Comparison of ENCODE assay signal across 15 cellular contexts in genomic region chr6:53263915-53264314, GRCh38.
A peak's percentile ranks its signal among the peaks of the same experiment; 100 is the strongest.
DNase-seq lines count a peak whose midpoint lies in the region; ATAC-seq and TF ChIP-seq lines count a peak whose summit lies in the region.
"Had no signal": no experiment of that assay in that cellular context is flagged by ENCODE, and none has a peak within 500 bp of the region (broad histone marks: within the 10 kb centered on the region; RNA-seq: fewer than 3 reads in every experiment).

No MANE protein-coding gene starts in this region.

- peaks cover under 1 to 6% (median 2%) of the 10 kb centered on the region in 7 donors for H3K9me3 Mint-ChIP-seq in naive B cell
- H3K9me3 Mint-ChIP-seq in CD4-positive, alpha-beta memory T cell = no peaks in the 10 kb centered on the region

- no peaks in the 10 kb centered on the region for H3K27me3 Mint-ChIP-seq in naive B cell
- no peaks in the 10 kb centered on the region for H3K27me3 Mint-ChIP-seq in CD4-positive, alpha-beta memory T cell
- H3K27me3 Mint-ChIP-seq: stimulated activated naive B cell treated with anti-CD40 and anti-IgM and Interleukin-4, amounts not matched to agents 10 μg/mL and 1 μg/mL and 100 μg/mL, for 72 hours had no signal

- intact Hi-C loops in psoas muscle (cut with DNase I) (no loop called here), testis (cut with DNase I; ENCODE audit: low total_unique reads) (no loop called here)
- intact Hi-C loops in CD4-positive, alpha-beta memory T cell (cut with micrococcal nuclease) = no loop called here

- DNase-seq in AG09309 (ENCODE audit: low read depth) = peak; percentile 16
- DNase-seq in GM04503 (ENCODE audit: low read depth) = peak; percentile 55
- DNase-seq in cerebellum (ENCODE audit: low spot score) = peak; percentile 27
- no peak for DNase-seq in naive B cell
- DNase-seq in NCI-H2196 (lab: John Stamatoyannopoulos, UW; ENCODE audit: unreplicated experiment) = no peak
- DNase-seq in psoas muscle = no peak
- DNase-seq in CD4-positive, alpha-beta memory T cell = no peak
- DNase-seq in testis = no peak
- DNase-seq: activated T-cell treated with anti-CD3 and anti-CD28 coated beads, Interleukin-2, amount 50 U/mL, for 1 hour; body of pancreas; NCI-H1694 treated with DMSO at 0.1 percent for 48 hours; posterior cingulate gyrus; stimulated activated naive B cell treated with anti-CD40 and anti-IgM and Interleukin-4, amounts not matched to agents 10 μg/mL and 1 μg/mL and 100 μg/mL, for 72 hours had no signal

- peak overlapping the region; percentile 61 to 78 (median 66) for H3K27ac Mint-ChIP-seq in naive B cell
- H3K27ac Mint-ChIP-seq in CD4-positive, alpha-beta memory T cell = peak overlapping the region in 3 of 7 donors; percentile 5 to 68 (median 59)

- H3K36me3 ChIP-seq in psoas muscle (ENCODE audit: insufficient read depth in 1 of 2, low read depth in 1 of 2) = peaks cover 0 to 8% of the 10 kb centered on the region in 2 donors
- peaks cover 59% of the 10 kb centered on the region for H3K36me3 ChIP-seq in CD4-positive, alpha-beta memory T cell (ENCODE audit: insufficient read depth, low read length)
- H3K36me3 ChIP-seq in testis (ENCODE audit: low read depth, missing control alignments) = no peaks in the 10 kb centered on the region

- no peak for TF ChIP-seq POLR2A in testis (IDR thresholded peaks at IDR 0.05)

- no peaks in the 10 kb centered on the region for H3K27me3 ChIP-seq in psoas muscle (ENCODE audit: insufficient read depth in 3 of 3, low read length in 2 of 3)
- H3K27me3 ChIP-seq in CD4-positive, alpha-beta memory T cell (ENCODE audit: insufficient read depth, low read length) = no peaks in the 10 kb centered on the region
- H3K27me3 ChIP-seq in testis = no peaks in the 10 kb centered on the region
- H3K27me3 ChIP-seq: body of pancreas had no signal

- H3K36me3 Mint-ChIP-seq in naive B cell = peaks cover 68 to 76% of the 10 kb centered on the region in 2 donors
- peaks cover 66 to 81% of the 10 kb centered on the region in 2 donors for H3K36me3 Mint-ChIP-seq in CD4-positive, alpha-beta memory T cell

- POLR2A ChIA-PET in CD4-positive, alpha-beta memory T cell (lab: Charles Lee; ENCODE audit: partially characterized antibody) = interaction anchor here (1.6 kb wide), 1 partner anchor 12 kb away, joined by 3 read pairs; no protein-coding TSS in a partner anchor

- H3K27ac ChIP-seq in psoas muscle (no peak overlapping the region), testis (no peak overlapping the region)
- H3K27ac ChIP-seq in CD4-positive, alpha-beta memory T cell (ENCODE audit: low read depth, low read length) = no peak overlapping the region
- H3K27ac ChIP-seq: body of pancreas, epithelial cell of prostate, KMS-11 had no signal

- H3K4me3 Mint-ChIP-seq in naive B cell = peak overlapping the region in 4 of 8 donors; percentile 37 to 66 (median 53)
- no peak overlapping the region for H3K4me3 Mint-ChIP-seq in CD4-positive, alpha-beta memory T cell
- H3K4me3 Mint-ChIP-seq: stimulated activated naive B cell treated with anti-CD40 and anti-IgM and Interleukin-4, amounts not matched to agents 10 μg/mL and 1 μg/mL and 100 μg/mL, for 72 hours had no signal

- no peaks in the 10 kb centered on the region for H3K9me3 ChIP-seq in psoas muscle
- no peaks in the 10 kb centered on the region for H3K9me3 ChIP-seq in CD4-positive, alpha-beta memory T cell (ENCODE audit: control insufficient read depth in 1 of 2, low read length in 2 of 2)
- H3K9me3 ChIP-seq in testis = no peaks in the 10 kb centered on the region
- H3K9me3 ChIP-seq: body of pancreas had no signal

- H3K4me1 ChIP-seq in psoas muscle (peaks cover 3% of the 10 kb centered on the region), testis (peaks cover 5% of the 10 kb centered on the region)
- no peaks in the 10 kb centered on the region for H3K4me1 ChIP-seq in CD4-positive, alpha-beta memory T cell (ENCODE audit: insufficient read depth, low read length)

- CTCF ChIA-PET in CD4-positive, alpha-beta memory T cell (lab: Charles Lee; ENCODE audit: partially characterized antibody) = interaction anchor here (1.0 to 1.1 kb wide), 3 partner anchors 10 to 27 kb away, joined by 3 read pairs; no protein-coding TSS in a partner anchor

- TF ChIP-seq CTCF in AG09309 (IDR thresholded peaks at IDR 0.05; ENCODE audit: control insufficient read depth, insufficient read depth, low read depth, low read length, missing control alignments) = no peak
- no peak for TF ChIP-seq CTCF in psoas muscle (IDR thresholded peaks at IDR 0.05)
- no peak for TF ChIP-seq CTCF in testis (IDR thresholded peaks at IDR 0.05)

- 49 to 70% (median 58%) methylated on average over 3 of the region's 3 CpGs for WGBS in psoas muscle, 3 donors
- WGBS in testis, 2 donors = 45 to 74% methylated on average over 3 of the region's 3 CpGs

- peaks cover 51 to 71% (median 51%) of the 10 kb centered on the region in 3 donors for H3K4me1 Mint-ChIP-seq in naive B cell
- H3K4me1 Mint-ChIP-seq in CD4-positive, alpha-beta memory T cell = peaks cover 0 to 6% (median 2%) of the 10 kb centered on the region in 4 donors

- H3K4me3 ChIP-seq in AG09309 (ENCODE audit: control insufficient read depth, low read depth, low read length) (no peak overlapping the region), psoas muscle (no peak overlapping the region), testis (no peak overlapping the region)
- no peak overlapping the region for H3K4me3 ChIP-seq in CD4-positive, alpha-beta memory T cell (ENCODE audit: low read length in 2 of 2)
- H3K4me3 ChIP-seq: body of pancreas had no signal

- ATAC-seq in naive B cell (ENCODE audit: low read depth in 2 of 2) (no peak), psoas muscle (no peak)
- ATAC-seq: body of pancreas; stimulated activated naive B cell treated with anti-CD40 and anti-IgM and Interleukin-4, amounts not matched to agents 10 μg/mL and 1 μg/mL and 100 μg/mL, for 72 hours had no signal

Comparison
In these comparisons a context has a peak if more than half of its experiments do, and no peak if none do; other contexts are left out.
1. DNase-seq: peak in AG09309 (single experiment), GM04503 (single experiment) and cerebellum (single experiment); none in naive B cell (single experiment), NCI-H2196 (single experiment), psoas muscle (0 of 2), CD4-positive, alpha-beta memory T cell (0 of 5) and testis (single experiment).